Comparison of ENCODE assay signal across 2 cellular contexts in genomic region chr7:16174253-16174652, GRCh38.
TF ChIP-seq lines count a peak whose summit lies in the region.

No MANE protein-coding gene starts in this region.

TF ChIP-seq in HepG2, 621 proteins besides CTCF, POLR2A, EP300 and RAD21:
- TF ChIP-seq ARID5B (CRISPR knock-in tag; IDR thresholded peaks at IDR 0.05) (no peak), MAFF (IDR thresholded peaks at IDR 0.05; ENCODE audit: low read depth, low read length) (peak; percentile 73), MAFK (conservative IDR thresholded peaks at IDR 0.05 in 1 of 2, IDR thresholded peaks at IDR 0.05 in 1 of 2; ENCODE audit: low read length in 2 of 2) (peak; percentile 66 to 85)
TF ChIP-seq in HepG2: peak in this region for 2.

TF ChIP-seq in IMR-90, 13 proteins besides CTCF, POLR2A, EP300 and RAD21:
- no peak for TF ChIP-seq CHD1 (IDR thresholded peaks at IDR 0.05; ENCODE audit: low read depth, low read length)
- TF ChIP-seq MAFK (IDR thresholded peaks at IDR 0.05; ENCODE audit: low read depth, low read length), result peak; percentile 82
